In genomic region chr4:1737666-1738065, GRCh38 we compare ENCODE assay signal across 1 cellular context.
TF ChIP-seq lines count a peak whose summit lies in the region.

No MANE protein-coding gene starts in this region.

TF ChIP-seq in K562, 482 proteins besides CTCF, POLR2A, EP300 and RAD21:
- TF ChIP-seq DDX20 (tag; IDR thresholded peaks at IDR 0.05; ENCODE audit: low read depth) (no peak), ZNF347 (CRISPR knock-in tag; IDR thresholded peaks at IDR 0.05; ENCODE audit: low read depth) (no peak), KDM4B (IDR thresholded peaks at IDR 0.05; ENCODE audit: borderline replicate concordance in 2 of 2, low read depth in 1 of 2) (no peak), ATF1 (CRISPR knock-in tag; IDR thresholded peaks at IDR 0.05) (no peak), ATF1 (tag; IDR thresholded peaks at IDR 0.05) (no peak), POLR2G (IDR thresholded peaks at IDR 0.05; ENCODE audit: low read depth, low read length) (peak; percentile 58), RBFOX2 (IDR thresholded peaks at IDR 0.05; ENCODE audit: low read depth, low read length) (peak; percentile 43; the same call in 1 of the 2 replicates), POLR2AphosphoS5 (IDR thresholded peaks at IDR 0.05; ENCODE audit: control insufficient read depth, insufficient read depth, low read depth, low read length) (no peak), NFATC3 (IDR thresholded peaks at IDR 0.05) (no peak), ETV1 (tag; conservative IDR thresholded peaks at IDR 0.05; ENCODE audit: low read depth) (no peak), ZNF780A (CRISPR knock-in tag; IDR thresholded peaks at IDR 0.05) (no peak), ETS2 (tag; IDR thresholded peaks at IDR 0.05; ENCODE audit: borderline replicate concordance, poor library complexity, severe bottlenecking) (no peak)
- TF ChIP-seq, protein P1, sequence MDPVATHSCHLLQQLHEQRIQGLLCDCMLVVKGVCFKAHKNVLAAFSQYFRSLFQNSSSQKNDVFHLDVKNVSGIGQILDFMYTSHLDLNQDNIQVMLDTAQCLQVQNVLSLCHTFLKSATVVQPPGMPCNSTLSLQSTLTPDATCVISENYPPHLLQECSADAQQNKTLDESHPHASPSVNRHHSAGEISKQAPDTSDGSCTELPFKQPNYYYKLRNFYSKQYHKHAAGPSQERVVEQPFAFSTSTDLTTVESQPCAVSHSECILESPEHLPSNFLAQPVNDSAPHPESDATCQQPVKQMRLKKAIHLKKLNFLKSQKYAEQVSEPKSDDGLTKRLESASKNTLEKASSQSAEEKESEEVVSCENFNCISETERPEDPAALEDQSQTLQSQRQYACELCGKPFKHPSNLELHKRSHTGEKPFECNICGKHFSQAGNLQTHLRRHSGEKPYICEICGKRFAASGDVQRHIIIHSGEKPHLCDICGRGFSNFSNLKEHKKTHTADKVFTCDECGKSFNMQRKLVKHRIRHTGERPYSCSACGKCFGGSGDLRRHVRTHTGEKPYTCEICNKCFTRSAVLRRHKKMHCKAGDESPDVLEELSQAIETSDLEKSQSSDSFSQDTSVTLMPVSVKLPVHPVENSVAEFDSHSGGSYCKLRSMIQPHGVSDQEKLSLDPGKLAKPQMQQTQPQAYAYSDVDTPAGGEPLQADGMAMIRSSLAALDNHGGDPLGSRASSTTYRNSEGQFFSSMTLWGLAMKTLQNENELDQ (CRISPR knock-in tag; IDR thresholded peaks at IDR 0.05; ENCODE audit: borderline replicate concordance) = no peak
- TF ChIP-seq, protein P2, sequence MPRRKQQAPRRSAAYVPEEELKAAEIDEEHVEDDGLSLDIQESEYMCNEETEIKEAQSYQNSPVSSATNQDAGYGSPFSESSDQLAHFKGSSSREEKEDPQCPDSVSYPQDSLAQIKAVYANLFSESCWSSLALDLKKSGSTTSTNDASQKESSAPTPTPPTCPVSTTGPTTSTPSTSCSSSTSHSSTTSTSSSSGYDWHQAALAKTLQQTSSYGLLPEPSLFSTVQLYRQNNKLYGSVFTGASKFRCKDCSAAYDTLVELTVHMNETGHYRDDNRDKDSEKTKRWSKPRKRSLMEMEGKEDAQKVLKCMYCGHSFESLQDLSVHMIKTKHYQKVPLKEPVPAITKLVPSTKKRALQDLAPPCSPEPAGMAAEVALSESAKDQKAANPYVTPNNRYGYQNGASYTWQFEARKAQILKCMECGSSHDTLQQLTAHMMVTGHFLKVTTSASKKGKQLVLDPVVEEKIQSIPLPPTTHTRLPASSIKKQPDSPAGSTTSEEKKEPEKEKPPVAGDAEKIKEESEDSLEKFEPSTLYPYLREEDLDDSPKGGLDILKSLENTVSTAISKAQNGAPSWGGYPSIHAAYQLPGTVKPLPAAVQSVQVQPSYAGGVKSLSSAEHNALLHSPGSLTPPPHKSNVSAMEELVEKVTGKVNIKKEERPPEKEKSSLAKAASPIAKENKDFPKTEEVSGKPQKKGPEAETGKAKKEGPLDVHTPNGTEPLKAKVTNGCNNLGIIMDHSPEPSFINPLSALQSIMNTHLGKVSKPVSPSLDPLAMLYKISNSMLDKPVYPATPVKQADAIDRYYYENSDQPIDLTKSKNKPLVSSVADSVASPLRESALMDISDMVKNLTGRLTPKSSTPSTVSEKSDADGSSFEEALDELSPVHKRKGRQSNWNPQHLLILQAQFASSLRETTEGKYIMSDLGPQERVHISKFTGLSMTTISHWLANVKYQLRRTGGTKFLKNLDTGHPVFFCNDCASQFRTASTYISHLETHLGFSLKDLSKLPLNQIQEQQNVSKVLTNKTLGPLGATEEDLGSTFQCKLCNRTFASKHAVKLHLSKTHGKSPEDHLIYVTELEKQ (CRISPR knock-in tag; IDR thresholded peaks at IDR 0.05) = no peak
- TF ChIP-seq, protein P3, sequence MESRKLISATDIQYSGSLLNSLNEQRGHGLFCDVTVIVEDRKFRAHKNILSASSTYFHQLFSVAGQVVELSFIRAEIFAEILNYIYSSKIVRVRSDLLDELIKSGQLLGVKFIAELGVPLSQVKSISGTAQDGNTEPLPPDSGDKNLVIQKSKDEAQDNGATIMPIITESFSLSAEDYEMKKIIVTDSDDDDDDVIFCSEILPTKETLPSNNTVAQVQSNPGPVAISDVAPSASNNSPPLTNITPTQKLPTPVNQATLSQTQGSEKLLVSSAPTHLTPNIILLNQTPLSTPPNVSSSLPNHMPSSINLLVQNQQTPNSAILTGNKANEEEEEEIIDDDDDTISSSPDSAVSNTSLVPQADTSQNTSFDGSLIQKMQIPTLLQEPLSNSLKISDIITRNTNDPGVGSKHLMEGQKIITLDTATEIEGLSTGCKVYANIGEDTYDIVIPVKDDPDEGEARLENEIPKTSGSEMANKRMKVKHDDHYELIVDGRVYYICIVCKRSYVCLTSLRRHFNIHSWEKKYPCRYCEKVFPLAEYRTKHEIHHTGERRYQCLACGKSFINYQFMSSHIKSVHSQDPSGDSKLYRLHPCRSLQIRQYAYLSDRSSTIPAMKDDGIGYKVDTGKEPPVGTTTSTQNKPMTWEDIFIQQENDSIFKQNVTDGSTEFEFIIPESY (CRISPR knock-in tag; IDR thresholded peaks at IDR 0.05) = peak; percentile 12; the same call in 1 of the 2 replicates
